18 cellular contexts compared by ENCODE assay signal in the genomic region with DNA sequence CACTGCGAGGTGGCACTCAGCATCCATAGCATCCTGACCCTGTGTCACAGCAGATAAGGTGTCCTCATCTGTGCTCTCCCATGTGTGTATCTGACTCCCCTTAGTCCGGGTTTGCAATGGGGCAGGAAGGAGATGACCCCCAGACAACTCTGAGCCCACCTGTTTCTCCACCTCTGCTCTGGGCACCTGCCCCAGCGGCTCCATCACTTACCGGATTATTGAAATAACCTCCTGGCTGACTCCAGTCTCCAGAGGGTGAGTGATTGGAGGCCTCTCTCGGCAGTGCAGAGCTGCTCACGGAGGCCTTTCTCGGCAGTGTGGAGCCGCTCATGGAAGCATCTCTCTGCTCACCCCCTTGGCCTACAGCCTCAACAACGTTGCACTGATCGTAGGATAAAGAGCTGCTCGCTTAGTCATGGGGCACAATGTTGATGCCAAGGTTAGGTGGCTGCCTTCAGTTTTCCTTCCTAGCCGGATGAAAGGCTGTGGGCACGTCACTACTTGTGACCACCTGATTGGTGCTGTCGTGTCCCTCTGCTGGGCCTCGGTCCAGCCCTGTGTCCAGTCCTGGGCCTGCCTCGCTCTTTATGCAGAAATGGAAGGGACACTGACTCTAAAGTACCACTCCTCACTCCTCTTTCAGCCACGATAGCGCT.
"Had no signal": no experiment of that assay in that cellular context is flagged by ENCODE, and none has a peak within 500 bp of the region (broad histone marks: within the 10 kb centered on the region; RNA-seq: fewer than 3 reads in every experiment).

No MANE protein-coding gene starts in this region.

- H3K36me3 Mint-ChIP-seq: activated naive CD4-positive, alpha-beta T cell treated with anti-CD3 and anti-CD28 coated beads, Interleukin-2, amount 10 ng/mL, durations not matched to agents 7 days and 5 days; immature natural killer cell; memory B cell; naive thymus-derived CD4-positive, alpha-beta T cell had no signal

- H3K9me3 Mint-ChIP-seq: activated naive CD4-positive, alpha-beta T cell treated with anti-CD3 and anti-CD28 coated beads, Interleukin-2, amount 10 ng/mL, durations not matched to agents 7 days and 5 days; activated T-helper 2 cell treated with anti-CD3 and anti-CD28 coated beads, Interferon-gamma antibody, Interleukin-2, Interleukin-4, amounts not matched to agents 10 μg/mL and 5 μg/mL and 100 μg/mL, durations not matched to agents 14 hours and 24 hours and 36 hours; dendritic cell treated with granulocyte-macrophage colony-stimulating factor and Interleukin-4, amounts not matched to agents 40 ng/mL and 50 ng/mL, for 4 days; immature natural killer cell; memory B cell; T-helper 2 cell treated with Interferon-gamma antibody and Interleukin-4, amounts not matched to agents 5 μg/mL and 100 μg/mL, for 36 hours had no signal

- H3K27me3 Mint-ChIP-seq: activated naive CD4-positive, alpha-beta T cell treated with anti-CD3 and anti-CD28 coated beads, Interleukin-2, amount 10 ng/mL, durations not matched to agents 7 days and 5 days; naive thymus-derived CD4-positive, alpha-beta T cell had no signal

- ATAC-seq: activated CD8-positive, alpha-beta T cell treated with anti-CD3 and anti-CD28 coated beads, Interleukin-2, amount 10 ng/mL, durations not matched to agents 7 days and 5 days; naive thymus-derived CD4-positive, alpha-beta T cell; pancreas had no signal

- DNase-seq: activated CD4-positive, alpha-beta T cell treated with anti-CD3 and anti-CD28 coated beads for 48 hours; activated CD4-positive, CD25-positive, alpha-beta regulatory T cell; activated CD8-positive, alpha-beta T cell treated with anti-CD3 and anti-CD28 coated beads, Interleukin-2, amount 10 ng/mL, durations not matched to agents 7 days and 5 days; activated naive CD4-positive, alpha-beta T cell treated with anti-CD3 and anti-CD28 coated beads, Interleukin-2, amount 10 ng/mL, durations not matched to agents 7 days and 5 days; effector memory CD4-positive, alpha-beta T cell; esophagus squamous epithelium; immature natural killer cell; naive thymus-derived CD4-positive, alpha-beta T cell; pancreas; SK-N-SH; stimulated activated CD8-positive, alpha-beta memory T cell treated with anti-CD3 and anti-CD28 coated beads, Interleukin-4, amount 100 ng/mL, for 48 hours; stimulated activated naive CD4-positive, alpha-beta T cell; thyroid gland; uterus had no signal

- H3K4me3 Mint-ChIP-seq: activated CD8-positive, alpha-beta T cell treated with anti-CD3 and anti-CD28 coated beads, Interleukin-2, amount 10 ng/mL, durations not matched to agents 7 days and 5 days; activated naive CD4-positive, alpha-beta T cell treated with anti-CD3 and anti-CD28 coated beads, Interleukin-2, amount 10 ng/mL, durations not matched to agents 7 days and 5 days; dendritic cell treated with granulocyte-macrophage colony-stimulating factor and Interleukin-4, amounts not matched to agents 40 ng/mL and 50 ng/mL, for 4 days; immature natural killer cell; memory B cell had no signal

- H3K27ac Mint-ChIP-seq: activated naive CD4-positive, alpha-beta T cell treated with anti-CD3 and anti-CD28 coated beads, Interleukin-2, amount 10 ng/mL, durations not matched to agents 7 days and 5 days; activated T-helper 2 cell treated with anti-CD3 and anti-CD28 coated beads, Interferon-gamma antibody, Interleukin-2, Interleukin-4, amounts not matched to agents 10 μg/mL and 5 μg/mL and 100 μg/mL, durations not matched to agents 14 hours and 24 hours and 36 hours; dendritic cell treated with granulocyte-macrophage colony-stimulating factor and Interleukin-4, amounts not matched to agents 40 ng/mL and 50 ng/mL, for 4 days; immature natural killer cell; memory B cell; T-helper 2 cell treated with Interferon-gamma antibody and Interleukin-4, amounts not matched to agents 5 μg/mL and 100 μg/mL, for 36 hours had no signal
